ENCODE assay signal across 8 cellular contexts in the genomic region with DNA sequence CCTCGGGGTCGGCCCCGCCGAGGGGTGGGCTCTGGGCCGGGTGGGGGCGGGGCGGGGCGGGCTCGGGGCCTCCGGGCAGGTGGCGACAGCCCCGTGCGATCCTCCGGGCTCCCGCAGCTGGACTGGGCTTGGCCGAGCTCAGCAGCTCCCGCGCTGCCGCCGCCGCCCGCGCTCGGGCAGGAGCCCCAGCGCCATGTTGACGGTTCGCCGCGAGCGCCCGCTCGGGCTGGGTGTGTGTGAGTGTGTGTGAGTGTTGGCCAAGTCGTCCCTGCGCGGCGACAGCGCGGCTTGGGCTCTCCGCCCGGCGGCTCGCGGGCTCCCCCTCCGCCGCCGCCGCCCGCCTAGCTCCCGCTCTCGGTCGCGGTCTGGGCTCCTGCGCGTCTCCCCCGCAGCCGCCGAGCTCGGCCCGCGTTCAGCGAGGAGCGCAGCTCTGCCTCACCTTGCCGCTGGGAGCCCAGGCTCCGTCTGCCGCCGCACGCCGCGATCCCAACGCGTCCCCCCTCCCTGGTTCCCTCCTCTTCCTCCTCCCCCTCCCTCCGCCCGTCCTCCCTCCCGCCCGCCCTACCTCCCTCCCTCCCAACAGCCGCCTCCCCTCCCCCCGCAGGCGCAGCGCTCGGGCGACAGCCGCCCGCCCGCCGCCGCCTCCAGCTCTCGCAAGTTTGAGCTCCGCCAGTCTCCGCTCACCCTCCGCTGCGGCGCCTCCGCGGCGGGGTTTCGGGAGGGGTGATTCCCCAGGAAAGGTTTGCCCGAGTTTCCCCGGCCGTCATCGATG. TPM values are rescaled to one million over a fixed set of nuclear protein-coding genes. Genes with fewer than 3 reads are reported as not detected.
DNase-seq lines count a peak whose midpoint lies in the region; ATAC-seq lines count a peak whose summit lies in the region.

Gene BCOR, minus strand, starts transcription at position 467 of the 772 bp plus-strand sequence. CDS start 20,029 bp downstream, outside the sequence.

- H3K27me3 Mint-ChIP-seq in activated CD4-positive, alpha-beta T cell treated with anti-CD3 and anti-CD28 coated beads, Interleukin-2, amount 10 ng/mL, durations not matched to agents 7 days and 5 days: no peaks in the 10 kb centered on the region
- H3K27me3 Mint-ChIP-seq in memory B cell: no peaks in the 10 kb centered on the region

- no peaks in the 10 kb centered on the region for H3K9me3 Mint-ChIP-seq in activated CD4-positive, alpha-beta T cell treated with anti-CD3 and anti-CD28 coated beads, Interleukin-2, amount 10 ng/mL, durations not matched to agents 7 days and 5 days
- no peaks in the 10 kb centered on the region for H3K9me3 Mint-ChIP-seq in memory B cell

- peaks cover 10% of the 10 kb centered on the region for H3K36me3 Mint-ChIP-seq in activated CD4-positive, alpha-beta T cell treated with anti-CD3 and anti-CD28 coated beads, Interleukin-2, amount 10 ng/mL, durations not matched to agents 7 days and 5 days (ENCODE audit: low read depth)
- no peaks in the 10 kb centered on the region for H3K36me3 Mint-ChIP-seq in memory B cell

- peak within 1 kb of the TSS; percentile 91 for H3K27ac Mint-ChIP-seq in activated CD4-positive, alpha-beta T cell treated with anti-CD3 and anti-CD28 coated beads, Interleukin-2, amount 10 ng/mL, durations not matched to agents 7 days and 5 days
- peak within 1 kb of the TSS; percentile 92 for H3K27ac Mint-ChIP-seq in memory B cell

- ATAC-seq in GM21825 (IDR thresholded peaks at IDR 0.05; ENCODE audit: unreplicated experiment) (peak; percentile 18), memory B cell (ENCODE audit: low read depth) (peak; percentile 31)

- POLR2A ChIA-PET in activated CD4-positive, alpha-beta T cell treated with anti-CD3 and anti-CD28 coated beads, Interleukin-2, amount 10 ng/mL, durations not matched to agents 7 days and 5 days (lab: Charles Lee): interaction anchor here (1.4 kb wide), 1 partner anchor 73 kb away, joined by 4 read pairs; no protein-coding TSS in a partner anchor

- peaks cover 28% of the 10 kb centered on the region for H3K4me1 Mint-ChIP-seq in activated CD4-positive, alpha-beta T cell treated with anti-CD3 and anti-CD28 coated beads, Interleukin-2, amount 10 ng/mL, durations not matched to agents 7 days and 5 days
- H3K4me1 Mint-ChIP-seq in memory B cell: peaks cover 22% of the 10 kb centered on the region

- DNase-seq in C1 segment of cervical spinal cord (lab: John Stamatoyannopoulos, UW) (peak in 11 of 14 donors; percentile 43 to 71 (median 62)), NCI-H446 (lab: John Stamatoyannopoulos, UW) (peak; percentile 31 to 72), ecto neural progenitor cell (ENCODE audit: low spot score) (peak; percentile 84), memory B cell (ENCODE audit: low spot score in 2 of 2) (peak; percentile 55 to 68), SHP77 treated with DMSO at 0.1 percent for 48 hours (lab: John Stamatoyannopoulos, UW) (no peak)
- DNase-seq in activated CD4-positive, alpha-beta T cell treated with anti-CD3 and anti-CD28 coated beads, Interleukin-2, amount 10 ng/mL, durations not matched to agents 7 days and 5 days: peak; percentile 80
- peak; percentile 54 for DNase-seq in stimulated activated CD8-positive, alpha-beta memory T cell treated with anti-CD3 and anti-CD28 coated beads, Interleukin-12 subunit alpha, Interleukin-12 subunit beta, amount 100 ng/mL, for 1 hour (ENCODE audit: low read depth)

- H3K4me3 Mint-ChIP-seq in activated CD4-positive, alpha-beta T cell treated with anti-CD3 and anti-CD28 coated beads, Interleukin-2, amount 10 ng/mL, durations not matched to agents 7 days and 5 days: peak within 1 kb of the TSS; percentile 91
- peak within 1 kb of the TSS; percentile 93 for H3K4me3 Mint-ChIP-seq in memory B cell

- CTCF ChIA-PET in activated CD4-positive, alpha-beta T cell treated with anti-CD3 and anti-CD28 coated beads, Interleukin-2, amount 10 ng/mL, durations not matched to agents 7 days and 5 days (lab: Charles Lee): interaction anchor here (0.9 to 1.6 kb wide), 6 partner anchors 11 to 243 kb away, joined by 3 to 4 read pairs (median 3); no protein-coding TSS in a partner anchor

RNA-seq across cellular contexts. Expression of gene BCOR, which starts in this region (rescaled TPM):
- total RNA-seq in activated CD4-positive, alpha-beta T cell treated with anti-CD3 and anti-CD28 coated beads, Interleukin-2, amount 10 ng/mL, durations not matched to agents 7 days and 5 days: 10 to 100 TPM; 53.1 to 54.9 TPM
